9 cellular contexts compared by ENCODE assay signal in genomic region chr11:123479048-123479837, GRCh38.
DNase-seq lines count a peak whose midpoint lies in the region; ATAC-seq and TF ChIP-seq lines count a peak whose summit lies in the region.
"Had no signal": no experiment of that assay in that cellular context is flagged by ENCODE, and none has a peak within 500 bp of the region (broad histone marks: within the 10 kb centered on the region; RNA-seq: fewer than 3 reads in every experiment).

No MANE protein-coding gene starts in this region.

- no peak for TF ChIP-seq CTCF in neutrophil (IDR thresholded peaks at IDR 0.05)

- ATAC-seq in GM18907 (IDR thresholded peaks at IDR 0.05; ENCODE audit: unreplicated experiment) (peak; percentile 91), HG02763 (IDR thresholded peaks at IDR 0.05; ENCODE audit: unreplicated experiment) (peak; percentile 69)

- no peaks in the 10 kb centered on the region for H3K36me3 ChIP-seq in neutrophil

- peaks cover 50 to 52% of the 10 kb centered on the region in 2 experiments for H3K4me1 ChIP-seq in neutrophil (ENCODE audit: control insufficient read depth in 1 of 2, insufficient read depth in 1 of 2, low read depth in 1 of 2, low read length in 1 of 2)

- H3K27me3 ChIP-seq in neutrophil = no peaks in the 10 kb centered on the region

- peak overlapping the region; percentile 69 for H3K27ac ChIP-seq in neutrophil

- peak overlapping the region; percentile 5 to 26 for H3K4me3 ChIP-seq in neutrophil (ENCODE audit: low read depth in 1 of 2, low read length in 1 of 2)

- H3K9me3 ChIP-seq in neutrophil = no peaks in the 10 kb centered on the region
- H3K9me3 ChIP-seq: SK-N-SH had no signal

- DNase-seq in NOMO-1 treated with DMSO at 0.1 percent for 48 hours (lab: John Stamatoyannopoulos, UW; ENCODE audit: unreplicated experiment) (peak; percentile 91), COLO668 (lab: John Stamatoyannopoulos, UW; ENCODE audit: unreplicated experiment) (no peak), NCI-H1092 (lab: John Stamatoyannopoulos, UW) (no peak), T-helper 9 cell (no peak)
- no peak for DNase-seq in stimulated activated CD4-positive, alpha-beta T cell treated with anti-CD3 and anti-CD28 coated beads, Interleukin-4, amount 100 ng/mL, for 4 hours
